ENCODE assay signal across 1 cellular context in the genomic region with DNA sequence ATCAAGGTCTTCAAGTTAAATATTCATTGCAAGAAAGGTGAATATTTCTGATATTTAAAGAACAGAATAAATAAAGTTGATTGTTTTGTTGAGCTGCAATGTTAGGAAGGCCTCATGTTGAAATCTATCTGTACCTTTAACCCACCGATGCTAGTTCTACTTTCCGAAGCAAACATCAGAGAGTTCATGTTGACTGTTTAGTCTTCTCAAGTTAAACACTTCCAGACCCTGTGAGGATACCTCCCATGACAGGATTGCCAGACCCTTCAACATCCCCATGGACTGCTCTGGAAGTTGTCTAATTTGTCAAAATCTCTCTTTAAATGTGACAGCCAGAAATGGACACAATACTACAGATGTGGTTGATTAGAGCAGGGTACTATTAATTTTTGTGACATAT.
TF ChIP-seq lines count a peak whose summit lies in the region.

No MANE protein-coding gene starts in this region.

TF ChIP-seq in HepG2, 621 proteins besides CTCF, POLR2A, EP300 and RAD21 (continued from another document and continues in another):
- TF ChIP-seq, protein P1, sequence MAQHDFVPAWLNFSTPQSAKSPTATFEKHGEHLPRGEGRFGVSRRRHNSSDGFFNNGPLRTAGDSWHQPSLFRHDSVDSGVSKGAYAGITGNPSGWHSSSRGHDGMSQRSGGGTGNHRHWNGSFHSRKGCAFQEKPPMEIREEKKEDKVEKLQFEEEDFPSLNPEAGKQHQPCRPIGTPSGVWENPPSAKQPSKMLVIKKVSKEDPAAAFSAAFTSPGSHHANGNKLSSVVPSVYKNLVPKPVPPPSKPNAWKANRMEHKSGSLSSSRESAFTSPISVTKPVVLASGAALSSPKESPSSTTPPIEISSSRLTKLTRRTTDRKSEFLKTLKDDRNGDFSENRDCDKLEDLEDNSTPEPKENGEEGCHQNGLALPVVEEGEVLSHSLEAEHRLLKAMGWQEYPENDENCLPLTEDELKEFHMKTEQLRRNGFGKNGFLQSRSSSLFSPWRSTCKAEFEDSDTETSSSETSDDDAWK (CRISPR knock-in tag; IDR thresholded peaks at IDR 0.05) = no peak
- TF ChIP-seq PPARG (CRISPR knock-in tag; conservative IDR thresholded peaks at IDR 0.05) (peak; percentile 95), KLF16 (CRISPR knock-in tag; IDR thresholded peaks at IDR 0.05) (peak in 1 of 2 experiments; percentile 33; a peak in 1 of 4 replicates), HNRNPL (IDR thresholded peaks at IDR 0.05; ENCODE audit: low read depth, low read length) (no peak), IRF2 (CRISPR knock-in tag; IDR thresholded peaks at IDR 0.05) (0 out of 2 replicates have a peak, but pooled peaks have one; percentile 22), ZNF264 (CRISPR knock-in tag; IDR thresholded peaks at IDR 0.05) (peak; percentile 64; the same call in 1 of the 2 replicates), CEBPB (IDR thresholded peaks at IDR 0.05; ENCODE audit: borderline replicate concordance, low read depth, low read length) (peak; percentile 48), ATF3 (CRISPR knock-in tag; IDR thresholded peaks at IDR 0.05) (no peak), GATAD2A (CRISPR knock-in tag; IDR thresholded peaks at IDR 0.05) (peak; percentile 90), ETS1 (CRISPR knock-in tag; IDR thresholded peaks at IDR 0.05) (no peak), ZBTB7A (CRISPR knock-in tag; IDR thresholded peaks at IDR 0.05) (no peak), ATF1 (CRISPR knock-in tag; IDR thresholded peaks at IDR 0.05) (0 out of 2 replicates have a peak, but pooled peaks have one; percentile 16), ZNF841 (CRISPR knock-in tag; IDR thresholded peaks at IDR 0.05; ENCODE audit: borderline replicate concordance) (no peak), NFKBIZ (CRISPR knock-in tag; IDR thresholded peaks at IDR 0.05) (no peak), RXRA (CRISPR knock-in tag; IDR thresholded peaks at IDR 0.05) (no peak), FLYWCH1 (CRISPR knock-in tag; IDR thresholded peaks at IDR 0.05) (no peak), DPF2 (CRISPR knock-in tag; IDR thresholded peaks at IDR 0.05; ENCODE audit: borderline replicate concordance, low read depth) (peak; percentile 40; the same call in 1 of the 2 replicates), ETV5 (CRISPR knock-in tag; IDR thresholded peaks at IDR 0.05; ENCODE audit: borderline replicate concordance) (peak; percentile 32; the same call in 1 of the 2 replicates), ZSCAN29 (CRISPR knock-in tag; conservative IDR thresholded peaks at IDR 0.05) (0 out of 2 replicates have a peak, but pooled peaks have one; percentile 23), ELF4 (CRISPR knock-in tag; IDR thresholded peaks at IDR 0.05; ENCODE audit: borderline replicate concordance) (0 out of 2 replicates have a peak, but pooled peaks have one; percentile 57), ZNF484 (CRISPR knock-in tag; IDR thresholded peaks at IDR 0.05; ENCODE audit: borderline replicate concordance, low read depth) (no peak), GFI1 (CRISPR knock-in tag; IDR thresholded peaks at IDR 0.05; ENCODE audit: borderline replicate concordance) (no peak)
- TF ChIP-seq, protein P2, sequence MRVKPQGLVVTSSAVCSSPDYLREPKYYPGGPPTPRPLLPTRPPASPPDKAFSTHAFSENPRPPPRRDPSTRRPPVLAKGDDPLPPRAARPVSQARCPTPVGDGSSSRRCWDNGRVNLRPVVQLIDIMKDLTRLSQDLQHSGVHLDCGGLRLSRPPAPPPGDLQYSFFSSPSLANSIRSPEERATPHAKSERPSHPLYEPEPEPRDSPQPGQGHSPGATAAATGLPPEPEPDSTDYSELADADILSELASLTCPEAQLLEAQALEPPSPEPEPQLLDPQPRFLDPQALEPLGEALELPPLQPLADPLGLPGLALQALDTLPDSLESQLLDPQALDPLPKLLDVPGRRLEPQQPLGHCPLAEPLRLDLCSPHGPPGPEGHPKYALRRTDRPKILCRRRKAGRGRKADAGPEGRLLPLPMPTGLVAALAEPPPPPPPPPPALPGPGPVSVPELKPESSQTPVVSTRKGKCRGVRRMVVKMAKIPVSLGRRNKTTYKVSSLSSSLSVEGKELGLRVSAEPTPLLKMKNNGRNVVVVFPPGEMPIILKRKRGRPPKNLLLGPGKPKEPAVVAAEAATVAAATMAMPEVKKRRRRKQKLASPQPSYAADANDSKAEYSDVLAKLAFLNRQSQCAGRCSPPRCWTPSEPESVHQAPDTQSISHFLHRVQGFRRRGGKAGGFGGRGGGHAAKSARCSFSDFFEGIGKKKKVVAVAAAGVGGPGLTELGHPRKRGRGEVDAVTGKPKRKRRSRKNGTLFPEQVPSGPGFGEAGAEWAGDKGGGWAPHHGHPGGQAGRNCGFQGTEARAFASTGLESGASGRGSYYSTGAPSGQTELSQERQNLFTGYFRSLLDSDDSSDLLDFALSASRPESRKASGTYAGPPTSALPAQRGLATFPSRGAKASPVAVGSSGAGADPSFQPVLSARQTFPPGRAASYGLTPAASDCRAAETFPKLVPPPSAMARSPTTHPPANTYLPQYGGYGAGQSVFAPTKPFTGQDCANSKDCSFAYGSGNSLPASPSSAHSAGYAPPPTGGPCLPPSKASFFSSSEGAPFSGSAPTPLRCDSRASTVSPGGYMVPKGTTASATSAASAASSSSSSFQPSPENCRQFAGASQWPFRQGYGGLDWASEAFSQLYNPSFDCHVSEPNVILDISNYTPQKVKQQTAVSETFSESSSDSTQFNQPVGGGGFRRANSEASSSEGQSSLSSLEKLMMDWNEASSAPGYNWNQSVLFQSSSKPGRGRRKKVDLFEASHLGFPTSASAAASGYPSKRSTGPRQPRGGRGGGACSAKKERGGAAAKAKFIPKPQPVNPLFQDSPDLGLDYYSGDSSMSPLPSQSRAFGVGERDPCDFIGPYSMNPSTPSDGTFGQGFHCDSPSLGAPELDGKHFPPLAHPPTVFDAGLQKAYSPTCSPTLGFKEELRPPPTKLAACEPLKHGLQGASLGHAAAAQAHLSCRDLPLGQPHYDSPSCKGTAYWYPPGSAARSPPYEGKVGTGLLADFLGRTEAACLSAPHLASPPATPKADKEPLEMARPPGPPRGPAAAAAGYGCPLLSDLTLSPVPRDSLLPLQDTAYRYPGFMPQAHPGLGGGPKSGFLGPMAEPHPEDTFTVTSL (CRISPR knock-in tag; IDR thresholded peaks at IDR 0.05; ENCODE audit: borderline replicate concordance) = peak; percentile 41; the same call in 1 of the 2 replicates
- TF ChIP-seq, protein P3, sequence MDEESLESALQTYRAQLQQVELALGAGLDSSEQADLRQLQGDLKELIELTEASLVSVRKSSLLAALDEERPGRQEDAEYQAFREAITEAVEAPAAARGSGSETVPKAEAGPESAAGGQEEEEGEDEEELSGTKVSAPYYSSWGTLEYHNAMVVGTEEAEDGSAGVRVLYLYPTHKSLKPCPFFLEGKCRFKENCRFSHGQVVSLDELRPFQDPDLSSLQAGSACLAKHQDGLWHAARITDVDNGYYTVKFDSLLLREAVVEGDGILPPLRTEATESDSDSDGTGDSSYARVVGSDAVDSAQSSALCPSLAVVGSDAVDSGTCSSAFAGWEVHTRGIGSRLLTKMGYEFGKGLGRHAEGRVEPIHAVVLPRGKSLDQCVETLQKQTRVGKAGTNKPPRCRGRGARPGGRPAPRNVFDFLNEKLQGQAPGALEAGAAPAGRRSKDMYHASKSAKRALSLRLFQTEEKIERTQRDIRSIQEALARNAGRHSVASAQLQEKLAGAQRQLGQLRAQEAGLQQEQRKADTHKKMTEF (CRISPR knock-in tag; IDR thresholded peaks at IDR 0.05) = peak; percentile 71; the same call in 1 of the 2 replicates
- TF ChIP-seq, protein P4, sequence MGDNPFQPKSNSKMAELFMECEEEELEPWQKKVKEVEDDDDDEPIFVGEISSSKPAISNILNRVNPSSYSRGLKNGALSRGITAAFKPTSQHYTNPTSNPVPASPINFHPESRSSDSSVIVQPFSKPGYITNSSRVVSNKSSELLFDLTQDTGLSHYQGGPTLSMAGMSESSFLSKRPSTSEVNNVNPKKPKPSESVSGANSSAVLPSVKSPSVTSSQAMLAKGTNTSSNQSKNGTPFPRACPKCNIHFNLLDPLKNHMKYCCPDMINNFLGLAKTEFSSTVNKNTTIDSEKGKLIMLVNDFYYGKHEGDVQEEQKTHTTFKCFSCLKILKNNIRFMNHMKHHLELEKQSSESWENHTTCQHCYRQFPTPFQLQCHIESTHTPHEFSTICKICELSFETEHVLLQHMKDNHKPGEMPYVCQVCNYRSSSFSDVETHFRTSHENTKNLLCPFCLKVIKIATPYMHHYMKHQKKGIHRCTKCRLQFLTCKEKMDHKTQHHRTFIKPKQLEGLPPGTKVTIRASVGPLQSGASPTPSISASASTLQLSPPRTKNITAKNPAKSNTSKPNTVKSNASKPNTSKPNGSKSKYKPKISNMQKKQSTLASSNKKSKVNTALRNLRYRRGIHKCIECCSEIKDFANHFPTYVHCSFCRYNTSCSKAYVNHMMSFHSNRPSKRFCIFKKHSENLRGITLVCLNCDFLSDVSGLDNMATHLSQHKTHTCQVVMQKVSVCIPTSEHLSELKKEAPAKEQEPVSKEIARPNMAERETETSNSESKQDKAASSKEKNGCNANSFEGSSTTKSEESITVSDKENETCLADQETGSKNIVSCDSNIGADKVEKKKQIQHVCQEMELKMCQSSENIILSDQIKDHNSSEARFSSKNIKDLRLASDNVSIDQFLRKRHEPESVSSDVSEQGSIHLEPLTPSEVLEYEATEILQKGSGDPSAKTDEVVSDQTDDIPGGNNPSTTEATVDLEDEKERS (CRISPR knock-in tag; IDR thresholded peaks at IDR 0.05) = 0 out of 2 replicates have a peak, but pooled peaks have one; percentile 63
- TF ChIP-seq, protein P5, sequence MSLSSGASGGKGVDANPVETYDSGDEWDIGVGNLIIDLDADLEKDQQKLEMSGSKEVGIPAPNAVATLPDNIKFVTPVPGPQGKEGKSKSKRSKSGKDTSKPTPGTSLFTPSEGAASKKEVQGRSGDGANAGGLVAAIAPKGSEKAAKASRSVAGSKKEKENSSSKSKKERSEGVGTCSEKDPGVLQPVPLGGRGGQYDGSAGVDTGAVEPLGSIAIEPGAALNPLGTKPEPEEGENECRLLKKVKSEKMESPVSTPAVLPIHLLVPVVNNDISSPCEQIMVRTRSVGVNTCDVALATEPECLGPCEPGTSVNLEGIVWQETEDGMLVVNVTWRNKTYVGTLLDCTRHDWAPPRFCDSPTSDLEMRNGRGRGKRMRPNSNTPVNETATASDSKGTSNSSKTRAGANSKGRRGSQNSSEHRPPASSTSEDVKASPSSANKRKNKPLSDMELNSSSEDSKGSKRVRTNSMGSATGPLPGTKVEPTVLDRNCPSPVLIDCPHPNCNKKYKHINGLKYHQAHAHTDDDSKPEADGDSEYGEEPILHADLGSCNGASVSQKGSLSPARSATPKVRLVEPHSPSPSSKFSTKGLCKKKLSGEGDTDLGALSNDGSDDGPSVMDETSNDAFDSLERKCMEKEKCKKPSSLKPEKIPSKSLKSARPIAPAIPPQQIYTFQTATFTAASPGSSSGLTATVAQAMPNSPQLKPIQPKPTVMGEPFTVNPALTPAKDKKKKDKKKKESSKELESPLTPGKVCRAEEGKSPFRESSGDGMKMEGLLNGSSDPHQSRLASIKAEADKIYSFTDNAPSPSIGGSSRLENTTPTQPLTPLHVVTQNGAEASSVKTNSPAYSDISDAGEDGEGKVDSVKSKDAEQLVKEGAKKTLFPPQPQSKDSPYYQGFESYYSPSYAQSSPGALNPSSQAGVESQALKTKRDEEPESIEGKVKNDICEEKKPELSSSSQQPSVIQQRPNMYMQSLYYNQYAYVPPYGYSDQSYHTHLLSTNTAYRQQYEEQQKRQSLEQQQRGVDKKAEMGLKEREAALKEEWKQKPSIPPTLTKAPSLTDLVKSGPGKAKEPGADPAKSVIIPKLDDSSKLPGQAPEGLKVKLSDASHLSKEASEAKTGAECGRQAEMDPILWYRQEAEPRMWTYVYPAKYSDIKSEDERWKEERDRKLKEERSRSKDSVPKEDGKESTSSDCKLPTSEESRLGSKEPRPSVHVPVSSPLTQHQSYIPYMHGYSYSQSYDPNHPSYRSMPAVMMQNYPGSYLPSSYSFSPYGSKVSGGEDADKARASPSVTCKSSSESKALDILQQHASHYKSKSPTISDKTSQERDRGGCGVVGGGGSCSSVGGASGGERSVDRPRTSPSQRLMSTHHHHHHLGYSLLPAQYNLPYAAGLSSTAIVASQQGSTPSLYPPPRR (CRISPR knock-in tag; IDR thresholded peaks at IDR 0.05; ENCODE audit: borderline replicate concordance) = peak; percentile 75; the same call in 1 of the 2 replicates
- TF ChIP-seq, protein P6, sequence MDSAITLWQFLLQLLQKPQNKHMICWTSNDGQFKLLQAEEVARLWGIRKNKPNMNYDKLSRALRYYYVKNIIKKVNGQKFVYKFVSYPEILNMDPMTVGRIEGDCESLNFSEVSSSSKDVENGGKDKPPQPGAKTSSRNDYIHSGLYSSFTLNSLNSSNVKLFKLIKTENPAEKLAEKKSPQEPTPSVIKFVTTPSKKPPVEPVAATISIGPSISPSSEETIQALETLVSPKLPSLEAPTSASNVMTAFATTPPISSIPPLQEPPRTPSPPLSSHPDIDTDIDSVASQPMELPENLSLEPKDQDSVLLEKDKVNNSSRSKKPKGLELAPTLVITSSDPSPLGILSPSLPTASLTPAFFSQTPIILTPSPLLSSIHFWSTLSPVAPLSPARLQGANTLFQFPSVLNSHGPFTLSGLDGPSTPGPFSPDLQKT (CRISPR knock-in tag; IDR thresholded peaks at IDR 0.05; ENCODE audit: borderline replicate concordance) = no peak
